Comparison of ENCODE assay signal across 7 cellular contexts in the genomic region with DNA sequence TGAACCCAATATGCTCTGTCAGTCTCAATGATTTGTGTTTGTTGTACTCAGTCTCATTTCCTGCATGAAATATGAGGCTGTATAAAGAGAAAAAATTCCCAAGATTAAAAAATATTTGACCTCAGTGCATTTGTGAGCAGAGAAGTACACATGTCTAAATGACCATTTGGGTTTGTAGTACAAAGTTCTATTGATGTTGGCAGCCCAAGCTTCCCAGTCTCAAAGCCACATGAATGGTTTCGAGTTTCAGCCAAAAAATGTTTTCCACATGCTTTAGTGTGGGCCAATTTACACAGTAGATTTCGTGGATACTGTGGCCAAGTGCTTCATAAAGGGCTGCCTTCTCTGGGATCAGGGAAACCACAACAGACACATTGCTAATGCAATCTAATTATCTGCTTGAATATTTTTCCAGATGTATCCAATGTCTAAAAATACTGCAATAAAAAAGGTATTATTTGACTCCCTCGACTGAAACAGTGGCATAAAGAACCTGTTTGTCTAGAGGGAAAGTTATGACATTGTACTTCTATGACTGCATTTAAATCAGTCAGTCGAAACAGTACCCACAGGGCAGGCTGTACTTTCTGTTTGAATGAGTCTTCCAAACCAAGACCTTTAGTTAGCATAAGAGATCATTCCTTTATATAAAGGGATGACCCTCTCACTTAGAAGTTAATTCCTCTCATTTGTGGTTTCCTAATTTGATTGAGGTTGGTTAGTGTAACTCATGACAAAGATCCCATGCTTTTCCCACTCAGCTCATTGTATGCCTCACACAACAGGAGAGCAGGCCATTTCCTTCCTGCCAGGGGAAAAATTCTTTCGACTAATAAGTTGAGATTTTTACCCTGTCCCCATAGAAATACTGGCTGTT.
A peak's percentile ranks its signal among the peaks of the same experiment; 100 is the strongest.
DNase-seq lines count a peak whose midpoint lies in the region; TF ChIP-seq lines count a peak whose summit lies in the region.

No MANE protein-coding gene starts in this region.

- H3K4me1 ChIP-seq in tibial nerve = peaks cover 0 to 34% (median 6%) of the 10 kb centered on the region in 4 donors

- peak; percentile 90 for DNase-seq in M059J (ENCODE audit: low read depth)
- peak; percentile 90 for DNase-seq in brain pericyte (ENCODE audit: low read depth, low spot score)
- DNase-seq in kidney tubule cell (ENCODE audit: low spot score) = peak; percentile 79
- peak in 1 of 2 donors; percentile 64 for DNase-seq in tibial nerve (ENCODE audit: low spot score in 2 of 2)
- no peak for DNase-seq in NCI-H82 treated with DMSO at 0.1 percent for 48 hours (lab: John Stamatoyannopoulos, UW; ENCODE audit: unreplicated experiment)
- no peak for DNase-seq in SK-N-DZ (ENCODE audit: low spot score)
- DNase-seq in activated CD8-positive, alpha-beta memory T cell treated with anti-CD3 and anti-CD28 coated beads, Interleukin-2, amount 50 U/mL, for 48 hours = no peak

- H3K27me3 ChIP-seq in tibial nerve = peaks cover 0 to 4% of the 10 kb centered on the region in 2 donors

- no peak for TF ChIP-seq CTCF in tibial nerve (IDR thresholded peaks at IDR 0.05)

- no peaks in the 10 kb centered on the region for H3K36me3 ChIP-seq in tibial nerve

- TF ChIP-seq POLR2A in tibial nerve (IDR thresholded peaks at IDR 0.05) = no peak

- TF ChIP-seq EP300 in tibial nerve (IDR thresholded peaks at IDR 0.05) = peak; percentile 57 to 92

- H3K4me3 ChIP-seq in tibial nerve = no peak overlapping the region

- WGBS in tibial nerve, 2 donors = 5 to 8% methylated on average over 5 of the region's 5 CpGs

- no peaks in the 10 kb centered on the region for H3K9me3 ChIP-seq in tibial nerve

- peak overlapping the region in 2 of 4 donors; percentile 39 to 64 for H3K27ac ChIP-seq in tibial nerve

Comparison
In these comparisons a context has a peak if more than half of its experiments do, and no peak if none do; other contexts are left out.
1. DNase-seq: peak in M059J (single experiment), brain pericyte (single experiment) and kidney tubule cell (single experiment); none in NCI-H82 treated with DMSO at 0.1 percent for 48 hours (single experiment), SK-N-DZ (single experiment) and activated CD8-positive, alpha-beta memory T cell treated with anti-CD3 and anti-CD28 coated beads, Interleukin-2, amount 50 U/mL, for 48 hours (single experiment).